Comparison of ENCODE assay signal across 1 cellular context in the genomic region with DNA sequence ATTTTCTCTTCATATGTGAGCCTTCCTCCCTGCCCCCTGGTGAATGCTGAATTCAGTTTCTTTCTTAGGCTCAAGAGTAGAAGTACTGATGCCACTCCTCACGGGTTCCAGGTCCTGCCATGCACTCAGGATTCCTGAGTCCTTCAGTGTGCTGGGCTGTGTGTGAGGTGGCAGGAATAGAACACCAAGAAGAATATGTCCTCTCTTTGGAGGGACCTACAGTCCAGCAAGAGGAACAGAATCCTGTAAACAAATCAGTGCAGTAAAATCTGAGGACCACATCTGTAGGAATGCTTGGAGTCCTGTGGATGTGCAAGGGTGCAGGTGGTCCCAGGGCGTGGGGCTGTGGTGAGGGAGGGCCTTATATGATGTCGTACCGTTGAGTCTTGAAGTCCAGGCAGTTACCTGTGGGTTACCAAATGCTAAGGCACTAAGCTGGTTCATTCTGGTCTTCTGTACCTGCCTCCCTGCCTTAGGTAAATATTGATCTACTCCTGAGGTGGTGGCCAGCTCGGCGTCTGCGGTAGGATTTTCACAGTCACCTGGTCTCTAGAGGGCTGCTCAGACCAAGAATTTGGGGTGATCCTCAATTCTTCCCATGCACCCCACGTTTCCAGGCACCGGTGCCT.
TF ChIP-seq lines count a peak whose summit lies in the region.

No MANE protein-coding gene starts in this region.

TF ChIP-seq in H1, 55 proteins besides CTCF, POLR2A, EP300 and RAD21:
- TF ChIP-seq TAF7 (optimal IDR thresholded peaks at IDR 0.05; ENCODE audit: borderline replicate concordance, low read depth, low read length) (no peak), KDM5A (IDR thresholded peaks at IDR 0.05; ENCODE audit: low read length) (no peak), MAFK (IDR thresholded peaks at IDR 0.05; ENCODE audit: low read depth, low read length) (no peak), SUZ12 (IDR thresholded peaks at IDR 0.05; ENCODE audit: low read length) (no peak), CBX8 (IDR thresholded peaks at IDR 0.05; ENCODE audit: borderline replicate concordance, low read depth, low read length) (no peak), SP4 (IDR thresholded peaks at IDR 0.05; ENCODE audit: low read length) (no peak), TAF1 (IDR thresholded peaks at IDR 0.05; ENCODE audit: low read depth, low read length) (no peak), HDAC6 (IDR thresholded peaks at IDR 0.05; ENCODE audit: low read depth, low read length) (no peak), CTBP2 (IDR thresholded peaks at IDR 0.05; ENCODE audit: borderline replicate concordance, insufficient read depth, insufficient read length, low read length) (no peak), RNF2 (IDR thresholded peaks at IDR 0.05; ENCODE audit: borderline replicate concordance, low read depth, low read length, missing control alignments, poor library complexity, severe bottlenecking) (no peak), RBBP5 (IDR thresholded peaks at IDR 0.05; ENCODE audit: borderline replicate concordance, low read depth, low read length) (no peak), JUN (IDR thresholded peaks at IDR 0.05; ENCODE audit: low read depth, low read length) (no peak)
- TF ChIP-seq, protein P1, sequence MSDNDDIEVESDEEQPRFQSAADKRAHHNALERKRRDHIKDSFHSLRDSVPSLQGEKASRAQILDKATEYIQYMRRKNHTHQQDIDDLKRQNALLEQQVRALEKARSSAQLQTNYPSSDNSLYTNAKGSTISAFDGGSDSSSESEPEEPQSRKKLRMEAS (IDR thresholded peaks at IDR 0.05) = no peak
- TF ChIP-seq, protein P2, sequence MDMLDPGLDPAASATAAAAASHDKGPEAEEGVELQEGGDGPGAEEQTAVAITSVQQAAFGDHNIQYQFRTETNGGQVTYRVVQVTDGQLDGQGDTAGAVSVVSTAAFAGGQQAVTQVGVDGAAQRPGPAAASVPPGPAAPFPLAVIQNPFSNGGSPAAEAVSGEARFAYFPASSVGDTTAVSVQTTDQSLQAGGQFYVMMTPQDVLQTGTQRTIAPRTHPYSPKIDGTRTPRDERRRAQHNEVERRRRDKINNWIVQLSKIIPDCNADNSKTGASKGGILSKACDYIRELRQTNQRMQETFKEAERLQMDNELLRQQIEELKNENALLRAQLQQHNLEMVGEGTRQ (IDR thresholded peaks at IDR 0.05; ENCODE audit: low read length) = no peak
- TF ChIP-seq, protein P3, sequence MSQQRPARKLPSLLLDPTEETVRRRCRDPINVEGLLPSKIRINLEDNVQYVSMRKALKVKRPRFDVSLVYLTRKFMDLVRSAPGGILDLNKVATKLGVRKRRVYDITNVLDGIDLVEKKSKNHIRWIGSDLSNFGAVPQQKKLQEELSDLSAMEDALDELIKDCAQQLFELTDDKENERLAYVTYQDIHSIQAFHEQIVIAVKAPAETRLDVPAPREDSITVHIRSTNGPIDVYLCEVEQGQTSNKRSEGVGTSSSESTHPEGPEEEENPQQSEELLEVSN (IDR thresholded peaks at IDR 0.05) = no peak
